Comparison of ENCODE assay signal across 2 cellular contexts in the genomic region with DNA sequence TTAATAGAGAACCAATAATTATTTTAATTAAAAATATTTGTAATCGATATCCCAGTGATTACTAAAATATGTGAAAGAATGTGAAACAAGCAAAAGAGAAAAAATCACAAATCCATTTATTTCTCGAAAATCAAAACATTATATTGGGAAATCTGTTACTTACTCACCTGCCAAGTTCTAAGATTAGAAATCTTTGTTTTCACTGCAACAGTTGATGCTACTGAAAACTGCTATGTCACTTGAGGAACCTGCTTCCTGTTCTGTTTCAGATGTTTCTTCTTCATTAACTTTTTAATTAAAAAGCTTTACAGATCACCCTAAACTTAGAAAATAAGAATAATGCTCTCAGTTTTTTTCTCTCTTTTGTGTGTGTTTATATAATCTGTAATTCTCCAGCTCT.
A peak's percentile ranks its signal among the peaks of the same experiment; 100 is the strongest.
TF ChIP-seq lines count a peak whose summit lies in the region.

No MANE protein-coding gene starts in this region.

TF ChIP-seq in GM23338, 12 proteins besides CTCF, POLR2A, EP300 and RAD21 (continues in another document):
- TF ChIP-seq ETS1 (IDR thresholded peaks at IDR 0.05) (no peak), STAT1 (IDR thresholded peaks at IDR 0.05; ENCODE audit: unreplicated experiment) (no peak), ZNF331 (CRISPR knock-in tag; IDR thresholded peaks at IDR 0.05; ENCODE audit: low read depth) (no peak), NANOG (IDR thresholded peaks at IDR 0.05; ENCODE audit: borderline replicate concordance) (no peak), ZNF114 (CRISPR knock-in tag; IDR thresholded peaks at IDR 0.05) (no peak), JUNB (IDR thresholded peaks at IDR 0.05; ENCODE audit: unreplicated experiment) (no peak), ZNF462 (CRISPR knock-in tag; IDR thresholded peaks at IDR 0.05) (no peak), CREB1 (CRISPR knock-in tag; IDR thresholded peaks at IDR 0.05; ENCODE audit: low read depth) (no peak), EZH2 (IDR thresholded peaks at IDR 0.05; ENCODE audit: low read depth, unreplicated experiment) (no peak)
- TF ChIP-seq, protein P1, sequence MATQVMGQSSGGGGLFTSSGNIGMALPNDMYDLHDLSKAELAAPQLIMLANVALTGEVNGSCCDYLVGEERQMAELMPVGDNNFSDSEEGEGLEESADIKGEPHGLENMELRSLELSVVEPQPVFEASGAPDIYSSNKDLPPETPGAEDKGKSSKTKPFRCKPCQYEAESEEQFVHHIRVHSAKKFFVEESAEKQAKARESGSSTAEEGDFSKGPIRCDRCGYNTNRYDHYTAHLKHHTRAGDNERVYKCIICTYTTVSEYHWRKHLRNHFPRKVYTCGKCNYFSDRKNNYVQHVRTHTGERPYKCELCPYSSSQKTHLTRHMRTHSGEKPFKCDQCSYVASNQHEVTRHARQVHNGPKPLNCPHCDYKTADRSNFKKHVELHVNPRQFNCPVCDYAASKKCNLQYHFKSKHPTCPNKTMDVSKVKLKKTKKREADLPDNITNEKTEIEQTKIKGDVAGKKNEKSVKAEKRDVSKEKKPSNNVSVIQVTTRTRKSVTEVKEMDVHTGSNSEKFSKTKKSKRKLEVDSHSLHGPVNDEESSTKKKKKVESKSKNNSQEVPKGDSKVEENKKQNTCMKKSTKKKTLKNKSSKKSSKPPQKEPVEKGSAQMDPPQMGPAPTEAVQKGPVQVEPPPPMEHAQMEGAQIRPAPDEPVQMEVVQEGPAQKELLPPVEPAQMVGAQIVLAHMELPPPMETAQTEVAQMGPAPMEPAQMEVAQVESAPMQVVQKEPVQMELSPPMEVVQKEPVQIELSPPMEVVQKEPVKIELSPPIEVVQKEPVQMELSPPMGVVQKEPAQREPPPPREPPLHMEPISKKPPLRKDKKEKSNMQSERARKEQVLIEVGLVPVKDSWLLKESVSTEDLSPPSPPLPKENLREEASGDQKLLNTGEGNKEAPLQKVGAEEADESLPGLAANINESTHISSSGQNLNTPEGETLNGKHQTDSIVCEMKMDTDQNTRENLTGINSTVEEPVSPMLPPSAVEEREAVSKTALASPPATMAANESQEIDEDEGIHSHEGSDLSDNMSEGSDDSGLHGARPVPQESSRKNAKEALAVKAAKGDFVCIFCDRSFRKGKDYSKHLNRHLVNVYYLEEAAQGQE (IDR thresholded peaks at IDR 0.05; ENCODE audit: unreplicated experiment), result no peak

TF ChIP-seq in K562, 482 proteins besides CTCF, POLR2A, EP300 and RAD21 (continued from another document):
- no peak for TF ChIP-seq DPF2 (IDR thresholded peaks at IDR 0.05)
- peak; percentile 58 for TF ChIP-seq MAFG (tag; conservative IDR thresholded peaks at IDR 0.05)
- TF ChIP-seq HBP1 (CRISPR knock-in tag; IDR thresholded peaks at IDR 0.05), result no peak
- peak; percentile 85 for TF ChIP-seq NFE2 (IDR thresholded peaks at IDR 0.05; ENCODE audit: low read depth)
- TF ChIP-seq KDM1A (IDR thresholded peaks at IDR 0.05), result peak; percentile 83 to 86
- peak; percentile 41; the same call in 1 of the 2 replicates for TF ChIP-seq ZNF316 (IDR thresholded peaks at IDR 0.05)
- TF ChIP-seq BHLHE40 (IDR thresholded peaks at IDR 0.05; ENCODE audit: low read length), result peak; percentile 16; the same call in 1 of the 2 replicates
- 0 out of 2 replicates have a peak, but pooled peaks have one; percentile 31 for TF ChIP-seq ELF1 (tag; IDR thresholded peaks at IDR 0.05)
- no peak for TF ChIP-seq DACH1 (IDR thresholded peaks at IDR 0.05; ENCODE audit: partially characterized antibody)
- TF ChIP-seq MAFF (IDR thresholded peaks at IDR 0.05; ENCODE audit: low read length), result peak; percentile 36; the same call in 1 of the 2 replicates
- TF ChIP-seq ZNF253 (CRISPR knock-in tag; conservative IDR thresholded peaks at IDR 0.05), result no peak
- TF ChIP-seq HDAC2 (IDR thresholded peaks at IDR 0.05), result 0 out of 2 replicates have a peak, but pooled peaks have one; percentile 49
- 0 out of 2 replicates have a peak, but pooled peaks have one; percentile 16 for TF ChIP-seq ARID3A (IDR thresholded peaks at IDR 0.05; ENCODE audit: borderline replicate concordance, low read depth, low read length)
- TF ChIP-seq, protein P2, sequence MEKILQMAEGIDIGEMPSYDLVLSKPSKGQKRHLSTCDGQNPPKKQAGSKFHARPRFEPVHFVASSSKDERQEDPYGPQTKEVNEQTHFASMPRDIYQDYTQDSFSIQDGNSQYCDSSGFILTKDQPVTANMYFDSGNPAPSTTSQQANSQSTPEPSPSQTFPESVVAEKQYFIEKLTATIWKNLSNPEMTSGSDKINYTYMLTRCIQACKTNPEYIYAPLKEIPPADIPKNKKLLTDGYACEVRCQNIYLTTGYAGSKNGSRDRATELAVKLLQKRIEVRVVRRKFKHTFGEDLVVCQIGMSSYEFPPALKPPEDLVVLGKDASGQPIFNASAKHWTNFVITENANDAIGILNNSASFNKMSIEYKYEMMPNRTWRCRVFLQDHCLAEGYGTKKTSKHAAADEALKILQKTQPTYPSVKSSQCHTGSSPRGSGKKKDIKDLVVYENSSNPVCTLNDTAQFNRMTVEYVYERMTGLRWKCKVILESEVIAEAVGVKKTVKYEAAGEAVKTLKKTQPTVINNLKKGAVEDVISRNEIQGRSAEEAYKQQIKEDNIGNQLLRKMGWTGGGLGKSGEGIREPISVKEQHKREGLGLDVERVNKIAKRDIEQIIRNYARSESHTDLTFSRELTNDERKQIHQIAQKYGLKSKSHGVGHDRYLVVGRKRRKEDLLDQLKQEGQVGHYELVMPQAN (IDR thresholded peaks at IDR 0.05; ENCODE audit: borderline replicate concordance), result no peak
- TF ChIP-seq, protein P3, sequence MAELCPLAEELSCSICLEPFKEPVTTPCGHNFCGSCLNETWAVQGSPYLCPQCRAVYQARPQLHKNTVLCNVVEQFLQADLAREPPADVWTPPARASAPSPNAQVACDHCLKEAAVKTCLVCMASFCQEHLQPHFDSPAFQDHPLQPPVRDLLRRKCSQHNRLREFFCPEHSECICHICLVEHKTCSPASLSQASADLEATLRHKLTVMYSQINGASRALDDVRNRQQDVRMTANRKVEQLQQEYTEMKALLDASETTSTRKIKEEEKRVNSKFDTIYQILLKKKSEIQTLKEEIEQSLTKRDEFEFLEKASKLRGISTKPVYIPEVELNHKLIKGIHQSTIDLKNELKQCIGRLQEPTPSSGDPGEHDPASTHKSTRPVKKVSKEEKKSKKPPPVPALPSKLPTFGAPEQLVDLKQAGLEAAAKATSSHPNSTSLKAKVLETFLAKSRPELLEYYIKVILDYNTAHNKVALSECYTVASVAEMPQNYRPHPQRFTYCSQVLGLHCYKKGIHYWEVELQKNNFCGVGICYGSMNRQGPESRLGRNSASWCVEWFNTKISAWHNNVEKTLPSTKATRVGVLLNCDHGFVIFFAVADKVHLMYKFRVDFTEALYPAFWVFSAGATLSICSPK (IDR thresholded peaks at IDR 0.05; ENCODE audit: borderline replicate concordance), result no peak
- no peak for TF ChIP-seq BRF2 (IDR thresholded peaks at IDR 0.05; ENCODE audit: borderline replicate concordance, insufficient read depth, insufficient read length)
- TF ChIP-seq ZNF263 (CRISPR knock-in tag; IDR thresholded peaks at IDR 0.05; ENCODE audit: borderline replicate concordance), result no peak
- TF ChIP-seq CEBPB (tag; IDR thresholded peaks at IDR 0.05), result 0 out of 2 replicates have a peak, but pooled peaks have one; percentile 31
- TF ChIP-seq, protein P4, sequence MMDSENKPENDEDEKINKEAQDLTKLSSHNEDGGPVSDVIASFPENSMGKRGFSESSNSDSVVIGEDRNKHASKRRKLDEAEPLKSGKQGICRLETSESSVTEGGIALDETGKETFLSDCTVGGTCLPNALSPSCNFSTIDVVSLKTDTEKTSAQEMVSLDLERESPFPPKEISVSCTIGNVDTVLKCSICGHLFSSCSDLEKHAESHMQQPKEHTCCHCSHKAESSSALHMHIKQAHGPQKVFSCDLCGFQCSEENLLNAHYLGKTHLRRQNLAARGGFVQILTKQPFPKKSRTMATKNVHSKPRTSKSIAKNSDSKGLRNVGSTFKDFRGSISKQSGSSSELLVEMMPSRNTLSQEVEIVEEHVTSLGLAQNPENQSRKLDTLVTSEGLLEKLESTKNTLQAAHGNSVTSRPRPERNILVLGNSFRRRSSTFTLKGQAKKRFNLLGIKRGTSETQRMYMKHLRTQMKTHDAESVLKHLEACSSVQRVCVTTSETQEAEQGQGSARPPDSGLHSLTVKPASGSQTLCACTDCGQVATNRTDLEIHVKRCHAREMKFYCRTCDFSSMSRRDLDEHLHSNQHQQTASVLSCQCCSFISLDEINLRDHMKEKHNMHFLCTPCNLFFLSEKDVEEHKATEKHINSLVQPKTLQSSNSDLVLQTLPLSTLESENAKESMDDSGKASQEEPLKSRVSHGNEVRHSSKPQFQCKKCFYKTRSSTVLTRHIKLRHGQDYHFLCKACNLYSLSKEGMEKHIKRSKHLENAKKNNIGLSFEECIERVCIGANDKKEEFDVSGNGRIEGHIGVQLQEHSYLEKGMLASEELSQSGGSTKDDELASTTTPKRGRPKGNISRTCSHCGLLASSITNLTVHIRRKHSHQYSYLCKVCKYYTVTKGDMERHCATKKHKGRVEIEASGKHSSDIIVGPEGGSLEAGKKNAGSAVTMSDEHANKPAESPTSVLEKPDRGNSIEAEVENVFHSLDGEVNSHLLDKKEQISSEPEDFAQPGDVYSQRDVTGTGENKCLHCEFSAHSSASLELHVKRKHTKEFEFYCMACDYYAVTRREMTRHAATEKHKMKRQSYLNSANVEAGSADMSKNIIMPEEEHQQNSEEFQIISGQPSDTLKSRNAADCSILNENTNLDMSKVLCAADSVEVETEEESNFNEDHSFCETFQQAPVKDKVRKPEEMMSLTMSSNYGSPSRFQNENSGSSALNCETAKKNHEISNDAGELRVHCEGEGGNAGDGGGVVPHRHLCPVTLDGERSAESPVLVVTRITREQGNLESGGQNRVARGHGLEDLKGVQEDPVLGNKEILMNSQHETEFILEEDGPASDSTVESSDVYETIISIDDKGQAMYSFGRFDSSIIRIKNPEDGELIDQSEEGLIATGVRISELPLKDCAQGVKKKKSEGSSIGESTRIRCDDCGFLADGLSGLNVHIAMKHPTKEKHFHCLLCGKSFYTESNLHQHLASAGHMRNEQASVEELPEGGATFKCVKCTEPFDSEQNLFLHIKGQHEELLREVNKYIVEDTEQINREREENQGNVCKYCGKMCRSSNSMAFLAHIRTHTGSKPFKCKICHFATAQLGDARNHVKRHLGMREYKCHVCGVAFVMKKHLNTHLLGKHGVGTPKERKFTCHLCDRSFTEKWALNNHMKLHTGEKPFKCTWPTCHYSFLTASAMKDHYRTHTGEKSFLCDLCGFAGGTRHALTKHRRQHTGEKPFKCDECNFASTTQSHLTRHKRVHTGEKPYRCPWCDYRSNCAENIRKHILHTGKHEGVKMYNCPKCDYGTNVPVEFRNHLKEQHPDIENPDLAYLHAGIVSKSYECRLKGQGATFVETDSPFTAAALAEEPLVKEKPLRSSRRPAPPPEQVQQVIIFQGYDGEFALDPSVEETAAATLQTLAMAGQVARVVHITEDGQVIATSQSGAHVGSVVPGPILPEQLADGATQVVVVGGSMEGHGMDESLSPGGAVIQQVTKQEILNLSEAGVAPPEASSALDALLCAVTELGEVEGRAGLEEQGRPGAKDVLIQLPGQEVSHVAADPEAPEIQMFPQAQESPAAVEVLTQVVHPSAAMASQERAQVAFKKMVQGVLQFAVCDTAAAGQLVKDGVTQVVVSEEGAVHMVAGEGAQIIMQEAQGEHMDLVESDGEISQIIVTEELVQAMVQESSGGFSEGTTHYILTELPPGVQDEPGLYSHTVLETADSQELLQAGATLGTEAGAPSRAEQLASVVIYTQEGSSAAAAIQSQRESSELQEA (IDR thresholded peaks at IDR 0.05; ENCODE audit: low read depth), result no peak
